Comparison of ENCODE assay signal across 14 cellular contexts in the genomic region with DNA sequence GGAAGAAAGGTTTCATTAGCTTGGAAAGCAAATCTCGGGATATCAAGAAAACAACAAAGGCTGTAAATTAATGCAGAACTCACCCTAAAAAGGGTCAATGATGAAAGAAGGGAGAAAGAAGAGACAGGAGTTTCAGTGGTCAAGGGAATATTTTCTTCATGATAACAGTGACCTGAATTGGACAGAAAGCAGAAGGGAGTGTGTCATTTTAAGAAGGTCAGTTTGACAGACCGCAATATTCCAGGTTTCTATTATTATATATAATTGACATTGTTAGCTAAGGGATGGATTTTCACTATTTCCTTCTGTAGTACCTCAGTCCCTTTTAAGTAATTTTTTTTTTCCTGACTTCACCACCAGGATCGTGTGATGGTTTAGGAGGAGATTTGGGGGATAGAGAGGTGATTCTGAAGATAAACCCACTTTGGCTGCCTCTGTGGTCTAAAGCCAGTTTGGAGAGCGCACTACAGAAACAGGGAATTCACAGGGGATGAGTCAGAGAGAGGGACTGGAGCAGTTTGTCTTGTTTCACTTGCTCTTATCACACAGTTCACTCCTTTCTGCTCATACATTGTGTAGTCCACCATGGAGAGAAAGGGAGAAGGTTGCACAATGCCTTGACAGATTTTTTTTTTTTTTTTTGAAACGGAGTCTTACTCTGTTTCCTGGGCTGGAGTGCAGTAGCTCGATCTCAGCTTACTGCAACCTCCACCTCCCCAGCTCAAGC.
DNase-seq lines count a peak whose midpoint lies in the region; FAIRE-seq and TF ChIP-seq lines count a peak whose summit lies in the region.
"Had no signal": no experiment of that assay in that cellular context is flagged by ENCODE, and none has a peak within 500 bp of the region (broad histone marks: within the 10 kb centered on the region; RNA-seq: fewer than 3 reads in every experiment).

No MANE protein-coding gene starts in this region.

- peak overlapping the region; percentile 44; the same call in 1 of the 2 replicates for H3K4me2 ChIP-seq in KMS-11

- H3K4me1 ChIP-seq in KMS-11 (ENCODE audit: low read depth, poor library complexity, severe bottlenecking) (peaks cover 26% of the 10 kb centered on the region), ascending aorta (no peaks in the 10 kb centered on the region)

- TF ChIP-seq CTCF in KMS-11 (conservative IDR thresholded peaks at IDR 0.05; ENCODE audit: low read depth, low read length) = no peak
- no peak for TF ChIP-seq CTCF in bronchial epithelial cell (IDR thresholded peaks at IDR 0.05; ENCODE audit: insufficient read depth, low read length, severe bottlenecking)
- no peak for TF ChIP-seq CTCF in ascending aorta (IDR thresholded peaks at IDR 0.05)
- no peak for TF ChIP-seq CTCF in dorsolateral prefrontal cortex (IDR thresholded peaks at IDR 0.05 in 54 of 56, conservative IDR thresholded peaks at IDR 0.05 in 2 of 56; ENCODE audit: low read depth in 1 of 56, partially characterized antibody in 56 of 56)

- H4K20me1 ChIP-seq in KMS-11 (ENCODE audit: insufficient read depth) = no peaks in the 10 kb centered on the region

- FAIRE-seq in bronchial epithelial cell (lab: Jason Lieb, UNC) = no peak
- FAIRE-seq: HepG2 had no signal

- intact Hi-C loops in ascending aorta (cut with DNase I) (no loop called here), dorsolateral prefrontal cortex (cut with DNase I) (no loop called here)

- no peak overlapping the region for H3K9ac ChIP-seq in KMS-11

- H3K4me3 ChIP-seq in KMS-11 (IDR thresholded peaks at IDR 0.05; ENCODE audit: insufficient read depth, low read depth, low read length) (no peak overlapping the region), bronchial epithelial cell (ENCODE audit: low read depth, low read length) (no peak overlapping the region), ascending aorta (no peak overlapping the region), dorsolateral prefrontal cortex (no peak overlapping the region)

- H3K27me3 ChIP-seq in KMS-11 (ENCODE audit: insufficient read depth, low read depth) = no peaks in the 10 kb centered on the region
- H3K27me3 ChIP-seq in bronchial epithelial cell (ENCODE audit: control insufficient read depth, insufficient read depth, low read length) = no peaks in the 10 kb centered on the region
- no peaks in the 10 kb centered on the region for H3K27me3 ChIP-seq in ascending aorta
- H3K27me3 ChIP-seq in dorsolateral prefrontal cortex = no peaks in the 10 kb centered on the region

- no peaks in the 10 kb centered on the region for H3K36me3 ChIP-seq in KMS-11 (ENCODE audit: insufficient read depth)
- H3K36me3 ChIP-seq in bronchial epithelial cell (ENCODE audit: control insufficient read depth, insufficient read depth, low read length) = no peaks in the 10 kb centered on the region
- no peaks in the 10 kb centered on the region for H3K36me3 ChIP-seq in ascending aorta

- H3K9me3 ChIP-seq in ascending aorta = no peaks in the 10 kb centered on the region
- H3K9me3 ChIP-seq: Caco-2 had no signal

- DNase-seq in bronchial epithelial cell (ENCODE audit: low read depth) (peak; percentile 12), islet precursor cell (peak; percentile 91), stromal cell of bone marrow (ENCODE audit: low read depth) (peak; percentile 13), LoVo (ENCODE audit: low spot score) (no peak), ascending aorta (ENCODE audit: low spot score in 2 of 2) (no peak), dorsolateral prefrontal cortex (no peak)
- DNase-seq in activated T-cell treated with anti-CD3 and anti-CD28 coated beads, Interleukin-2, amount 50 U/mL, for 1 hour = no peak
- DNase-seq: activated CD4-positive, alpha-beta T cell treated with anti-CD3 and anti-CD28 coated beads for 4 hours; cerebellar nuclear complex; NCI-H1694; SW 1271 had no signal

- no peak overlapping the region for H2AFZ ChIP-seq in KMS-11 (ENCODE audit: low read depth)

- H3K27ac ChIP-seq in KMS-11 = no peak overlapping the region
- no peak overlapping the region for H3K27ac ChIP-seq in ascending aorta
- no peak overlapping the region for H3K27ac ChIP-seq in dorsolateral prefrontal cortex

- H3K79me2 ChIP-seq in KMS-11 (ENCODE audit: insufficient read depth, low read depth) = no peaks in the 10 kb centered on the region

Comparison
In these comparisons a context has a peak if more than half of its experiments do, and no peak if none do; other contexts are left out.
1. DNase-seq: peak in bronchial epithelial cell (single experiment), islet precursor cell (single experiment) and stromal cell of bone marrow (single experiment); none in activated T-cell treated with anti-CD3 and anti-CD28 coated beads, Interleukin-2, amount 50 U/mL, for 1 hour (single experiment), LoVo (single experiment), ascending aorta (0 of 2) and dorsolateral prefrontal cortex (0 of 10).